13 cellular contexts compared by ENCODE assay signal in the genomic region with DNA sequence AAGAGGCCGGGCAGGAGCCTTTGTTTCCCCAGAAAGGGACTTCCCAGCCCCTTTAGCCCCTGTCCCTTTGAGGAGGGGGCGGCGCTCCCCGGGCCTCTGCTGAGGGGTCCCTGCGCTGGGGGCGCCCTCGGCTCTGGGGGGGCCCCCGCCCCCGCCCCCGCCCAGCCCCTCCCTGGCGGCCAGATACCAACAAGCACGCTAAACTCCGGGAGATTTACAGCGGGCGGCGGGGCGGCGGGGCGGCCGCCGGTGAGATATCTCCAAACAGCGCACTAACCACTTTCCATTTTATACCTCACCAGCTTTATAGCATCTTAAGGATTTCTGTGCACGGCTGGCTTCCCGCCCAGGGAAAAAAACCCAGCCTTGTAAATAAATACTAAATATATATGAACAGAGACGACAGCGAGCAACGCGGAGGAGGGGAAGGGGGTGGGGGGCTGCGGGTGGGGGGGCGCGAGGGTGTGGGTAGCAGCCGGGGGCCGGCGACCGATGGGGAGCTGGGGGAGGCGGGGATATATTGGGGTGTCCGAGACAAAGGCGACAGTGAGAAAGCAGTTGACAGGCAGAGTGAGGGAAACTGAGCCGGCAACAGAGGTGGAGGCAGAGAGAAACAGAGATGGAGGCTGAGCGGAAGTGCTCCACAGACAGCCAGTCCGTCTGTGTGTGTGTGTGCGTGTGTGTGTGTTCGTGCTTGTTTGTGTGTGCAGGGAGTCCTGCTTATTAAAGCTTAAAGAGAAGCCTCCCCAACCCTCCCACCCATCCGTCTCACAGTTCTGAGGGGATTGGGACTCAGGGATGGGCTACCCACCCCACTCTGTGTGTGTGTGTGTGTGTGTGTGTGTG.
DNase-seq lines count a peak whose midpoint lies in the region; ATAC-seq lines count a peak whose summit lies in the region.
"Had no signal": no experiment of that assay in that cellular context is flagged by ENCODE, and none has a peak within 500 bp of the region (broad histone marks: within the 10 kb centered on the region; RNA-seq: fewer than 3 reads in every experiment).

No MANE protein-coding gene starts in this region.

- no peaks in the 10 kb centered on the region for H3K36me3 Mint-ChIP-seq in effector memory CD8-positive, alpha-beta T cell (ENCODE audit: insufficient read depth)

- peaks cover 68 to 93% of the 10 kb centered on the region in 2 donors for H3K27me3 Mint-ChIP-seq in effector memory CD8-positive, alpha-beta T cell

- ATAC-seq in effector memory CD8-positive, alpha-beta T cell (replicated peaks): no peak
- ATAC-seq in GM21825 (IDR thresholded peaks at IDR 0.05; ENCODE audit: unreplicated experiment) (no peak), GM18873 (IDR thresholded peaks at IDR 0.05; ENCODE audit: low FRiP score, unreplicated experiment) (no peak)
- ATAC-seq: A549, left ventricle myocardium superior, PC-3 had no signal

- H3K27ac Mint-ChIP-seq in effector memory CD8-positive, alpha-beta T cell: no peak overlapping the region

- peak overlapping the region; percentile 26 to 53 for H3K4me3 Mint-ChIP-seq in effector memory CD8-positive, alpha-beta T cell

- no peaks in the 10 kb centered on the region for H3K9me3 Mint-ChIP-seq in effector memory CD8-positive, alpha-beta T cell

- peak; percentile 33 for DNase-seq in NCI-H748 (lab: John Stamatoyannopoulos, UW; ENCODE audit: unreplicated experiment)
- no peak for DNase-seq in NCI-H748 treated with DMSO at 0.1 percent for 48 hours (lab: John Stamatoyannopoulos, UW)
- DNase-seq in activated CD4-positive, alpha-beta T cell treated with anti-CD3 and anti-CD28 coated beads, Interleukin-2, amount 50 U/mL, for 48 hours: peak; percentile 23 to 36
- DNase-seq in effector memory CD8-positive, alpha-beta T cell: peak; percentile 8 to 40 (median 9)
- peak; percentile 38 for DNase-seq in stimulated activated CD8-positive, alpha-beta memory T cell treated with anti-CD3 and anti-CD28 coated beads, Interleukin-4, amount 100 ng/mL, for 48 hours
- no peak for DNase-seq in NCI-H1417 treated with DMSO at 0.1 percent for 48 hours (lab: John Stamatoyannopoulos, UW)
- DNase-seq: foreskin melanocyte, left ventricle myocardium superior, NCI-H1105 treated with DMSO at 0.1 percent for 48 hours, PC-3 had no signal

- peaks cover 0 to 2% of the 10 kb centered on the region in 2 donors for H3K4me1 Mint-ChIP-seq in effector memory CD8-positive, alpha-beta T cell (ENCODE audit: low read depth in 2 of 2)

Comparison
In these comparisons a context has a peak if more than half of its experiments do, and no peak if none do; other contexts are left out.
1. DNase-seq: peak in NCI-H748 (single experiment), activated CD4-positive, alpha-beta T cell treated with anti-CD3 and anti-CD28 coated beads, Interleukin-2, amount 50 U/mL, for 48 hours (2 of 2), effector memory CD8-positive, alpha-beta T cell (3 of 3) and stimulated activated CD8-positive, alpha-beta memory T cell treated with anti-CD3 and anti-CD28 coated beads, Interleukin-4, amount 100 ng/mL, for 48 hours (single experiment); none in NCI-H748 treated with DMSO at 0.1 percent for 48 hours (single experiment) and NCI-H1417 treated with DMSO at 0.1 percent for 48 hours (single experiment).